21 cellular contexts compared by ENCODE assay signal in the genomic region with DNA sequence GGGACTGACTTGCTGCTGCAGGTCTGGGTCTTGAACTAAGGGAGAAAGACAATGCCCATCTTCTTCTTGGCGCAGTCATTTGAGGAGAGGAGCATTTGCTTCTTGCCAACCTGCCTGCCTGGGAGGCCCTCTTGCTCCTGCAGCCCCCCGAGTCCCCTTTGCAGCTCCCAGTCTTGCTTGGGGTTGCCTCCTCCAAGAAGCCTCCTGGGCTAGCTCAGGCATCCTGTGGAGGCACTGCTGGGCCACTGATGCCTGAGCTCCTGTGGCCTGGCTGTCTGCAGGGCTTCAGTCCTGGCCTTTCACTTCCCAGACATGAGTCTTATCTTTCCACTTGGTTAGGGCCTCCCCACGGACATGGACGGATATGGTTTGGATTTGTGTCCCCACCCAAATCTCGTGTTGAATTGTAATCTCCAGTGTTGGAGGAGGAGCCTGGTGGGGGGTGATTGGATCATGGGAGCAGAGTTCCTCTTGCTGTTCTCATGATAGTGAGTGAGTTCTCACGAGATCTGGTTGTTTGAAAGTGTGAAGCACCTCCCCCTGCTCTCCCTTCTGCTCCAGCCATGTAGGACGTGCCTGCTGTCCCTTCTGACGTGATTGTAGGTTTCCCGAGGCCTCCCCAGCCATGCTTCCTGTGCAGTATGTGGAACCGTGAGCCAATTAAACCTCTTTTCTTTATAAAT. TPM values are rescaled to one million over a fixed set of nuclear protein-coding genes. Genes with fewer than 3 reads are reported as not detected.
DNase-seq lines count a peak whose midpoint lies in the region; ATAC-seq and TF ChIP-seq lines count a peak whose summit lies in the region.
"Had no signal": no experiment of that assay in that cellular context is flagged by ENCODE, and none has a peak within 500 bp of the region (broad histone marks: within the 10 kb centered on the region; RNA-seq: fewer than 3 reads in every experiment).

No MANE protein-coding gene starts in this region.

- intact Hi-C loops in activated naive CD4-positive, alpha-beta T cell treated with anti-CD3 and anti-CD28 coated beads for 36 hours (cut with micrococcal nuclease), result no loop called here
- intact Hi-C loops in Caco-2 (cut with micrococcal nuclease; ENCODE audit: unreplicated experiment), result no loop called here

- BruUV-seq in Caco-2 (replicated peaks; lab: Mats Ljungman, UMichigan), result no TSS peak

- no peak overlapping the region for H3K27ac ChIP-seq in CD4-positive, CD25-positive, alpha-beta regulatory T cell (ENCODE audit: insufficient read depth, low read length, poor library complexity, severe bottlenecking)
- H3K27ac ChIP-seq: A549, GM23248 had no signal

- no peaks in the 10 kb centered on the region for H3K27me3 ChIP-seq in CD4-positive, CD25-positive, alpha-beta regulatory T cell (ENCODE audit: control insufficient read depth, insufficient read depth, low read length)
- no peaks in the 10 kb centered on the region for H3K27me3 ChIP-seq in Caco-2 (replicated peaks; ENCODE audit: control insufficient read depth, insufficient read depth, low read length)
- H3K27me3 ChIP-seq: MG63 had no signal

- no peak overlapping the region for H3K4me3 Mint-ChIP-seq in activated naive CD4-positive, alpha-beta T cell treated with anti-CD3 and anti-CD28 coated beads, Interleukin-2, amount 50 U/mL, for 24 hours
- no peak overlapping the region for H3K4me3 Mint-ChIP-seq in activated naive CD4-positive, alpha-beta T cell treated with anti-CD3 and anti-CD28 coated beads for 36 hours
- H3K4me3 Mint-ChIP-seq in CD4-positive, CD25-positive, alpha-beta regulatory T cell, result no peak overlapping the region
- H3K4me3 Mint-ChIP-seq in Caco-2 (ENCODE audit: unreplicated experiment), result no peak overlapping the region
- H3K4me3 Mint-ChIP-seq in glutamatergic neuron (ENCODE audit: unreplicated experiment), result no peak overlapping the region

- no peaks in the 10 kb centered on the region for H3K9me3 ChIP-seq in CD4-positive, CD25-positive, alpha-beta regulatory T cell (ENCODE audit: control insufficient read depth in 2 of 2, low read length in 2 of 2)
- peaks cover 10% of the 10 kb centered on the region; the same call in 1 of the 2 replicates for H3K9me3 ChIP-seq in Caco-2
- H3K9me3 ChIP-seq: MG63 had no signal

- H3K4me1 ChIP-seq in CD4-positive, CD25-positive, alpha-beta regulatory T cell (ENCODE audit: control insufficient read depth, insufficient read depth, low read length, poor library complexity, severe bottlenecking), result peaks cover 1% of the 10 kb centered on the region
- peaks cover 26% of the 10 kb centered on the region for H3K4me1 ChIP-seq in Caco-2

- TF ChIP-seq CTCF in Caco-2 (IDR thresholded peaks at IDR 0.05; ENCODE audit: insufficient read depth in 1 of 2, low read depth in 1 of 2, low read length in 1 of 2, severe bottlenecking in 1 of 2, unreplicated experiment in 1 of 2), result no peak
- TF ChIP-seq CTCF in glutamatergic neuron (IDR thresholded peaks at IDR 0.05; ENCODE audit: partially characterized antibody, unreplicated experiment), result no peak

- POLR2A ChIA-PET in Caco-2 (lab: Charles Lee), result no interaction called here

- no peak overlapping the region for H3K4me3 ChIP-seq in CD4-positive, CD25-positive, alpha-beta regulatory T cell (ENCODE audit: low read depth, low read length)
- H3K4me3 ChIP-seq in Caco-2 (ENCODE audit: low read depth, low read length), result no peak overlapping the region
- H3K4me3 ChIP-seq: A549, GM23248, HAP-1, MG63 had no signal

- CTCF ChIA-PET in activated naive CD4-positive, alpha-beta T cell treated with anti-CD3 and anti-CD28 coated beads for 36 hours (lab: Charles Lee), result interaction anchor here (0.6 to 1.2 kb wide), 4 partner anchors 15 to 251 kb away, joined by 3 to 4 read pairs (median 3); no protein-coding TSS in a partner anchor
- CTCF ChIA-PET in Caco-2 (lab: Charles Lee), result no interaction called here

- ATAC-seq in CD4-positive, CD25-positive, alpha-beta regulatory T cell (ENCODE audit: low read depth in 2 of 2), result no peak
- ATAC-seq: A549, PC-3 had no signal

- H3K27me3 Mint-ChIP-seq in activated naive CD4-positive, alpha-beta T cell treated with anti-CD3 and anti-CD28 coated beads, Interleukin-2, amount 50 U/mL, for 24 hours, result no peaks in the 10 kb centered on the region
- no peaks in the 10 kb centered on the region for H3K27me3 Mint-ChIP-seq in activated naive CD4-positive, alpha-beta T cell treated with anti-CD3 and anti-CD28 coated beads for 36 hours (ENCODE audit: low read depth)
- H3K27me3 Mint-ChIP-seq in CD4-positive, CD25-positive, alpha-beta regulatory T cell, result no peaks in the 10 kb centered on the region
- no peaks in the 10 kb centered on the region for H3K27me3 Mint-ChIP-seq in Caco-2 (ENCODE audit: insufficient read depth, unreplicated experiment)
- H3K27me3 Mint-ChIP-seq in glutamatergic neuron (ENCODE audit: unreplicated experiment), result peaks cover 2% of the 10 kb centered on the region

- DNase-seq in activated naive CD4-positive, alpha-beta T cell treated with anti-CD3 and anti-CD28 coated beads for 36 hours, result no peak
- DNase-seq in CD4-positive, CD25-positive, alpha-beta regulatory T cell, result no peak
- no peak for DNase-seq in Caco-2
- DNase-seq in glutamatergic neuron, result no peak
- no peak for DNase-seq in NCI-H2227 (lab: John Stamatoyannopoulos, UW; ENCODE audit: unreplicated experiment)
- no peak for DNase-seq in NCI-H1436 treated with DMSO at 0.1 percent for 48 hours (lab: John Stamatoyannopoulos, UW)
- DNase-seq in SIG-M5 treated with dmso at 0.1 percent for 504 hours (lab: John Stamatoyannopoulos, UW; ENCODE audit: unreplicated experiment), result no peak
- DNase-seq: DMS153, GDM1, GM23248, MG63, NCI-H1048, NCI-H1436, NCI-H2029, NCI-H526, PC-3, RPMI8226, SHP77 treated with DMSO at 0.1 percent for 48 hours had no signal

- H3K36me3 ChIP-seq in CD4-positive, CD25-positive, alpha-beta regulatory T cell (ENCODE audit: control insufficient read depth, insufficient read depth, low read length), result no peaks in the 10 kb centered on the region
- peaks cover 3% of the 10 kb centered on the region; the same call in 1 of the 2 replicates for H3K36me3 ChIP-seq in Caco-2 (ENCODE audit: control insufficient read depth, insufficient read depth, low read length)
- H3K36me3 ChIP-seq: HAP-1 had no signal

- H3K4me1 Mint-ChIP-seq in activated naive CD4-positive, alpha-beta T cell treated with anti-CD3 and anti-CD28 coated beads, Interleukin-2, amount 50 U/mL, for 24 hours, result peaks cover 68% of the 10 kb centered on the region
- H3K4me1 Mint-ChIP-seq in activated naive CD4-positive, alpha-beta T cell treated with anti-CD3 and anti-CD28 coated beads for 36 hours (ENCODE audit: low read depth), result peaks cover 58% of the 10 kb centered on the region
- H3K4me1 Mint-ChIP-seq in CD4-positive, CD25-positive, alpha-beta regulatory T cell, result peaks cover 7 to 74% (median 31%) of the 10 kb centered on the region in 4 donors
- H3K4me1 Mint-ChIP-seq in Caco-2 (ENCODE audit: low read depth, unreplicated experiment) (peaks cover 17% of the 10 kb centered on the region), glutamatergic neuron (ENCODE audit: low read depth, unreplicated experiment) (peaks cover 1% of the 10 kb centered on the region)

- H3K27ac Mint-ChIP-seq in activated naive CD4-positive, alpha-beta T cell treated with anti-CD3 and anti-CD28 coated beads, Interleukin-2, amount 50 U/mL, for 24 hours, result peak overlapping the region; percentile 33
- no peak overlapping the region for H3K27ac Mint-ChIP-seq in activated naive CD4-positive, alpha-beta T cell treated with anti-CD3 and anti-CD28 coated beads for 36 hours
- H3K27ac Mint-ChIP-seq in CD4-positive, CD25-positive, alpha-beta regulatory T cell, result peak overlapping the region; percentile 39 to 60 (median 48)
- peak overlapping the region; percentile 50 for H3K27ac Mint-ChIP-seq in Caco-2 (ENCODE audit: unreplicated experiment)
- peak overlapping the region; percentile 66 for H3K27ac Mint-ChIP-seq in glutamatergic neuron (ENCODE audit: unreplicated experiment)

- H3K9me3 Mint-ChIP-seq in activated naive CD4-positive, alpha-beta T cell treated with anti-CD3 and anti-CD28 coated beads, Interleukin-2, amount 50 U/mL, for 24 hours, result peaks cover 4% of the 10 kb centered on the region
- H3K9me3 Mint-ChIP-seq in activated naive CD4-positive, alpha-beta T cell treated with anti-CD3 and anti-CD28 coated beads for 36 hours, result peaks cover 3% of the 10 kb centered on the region
- H3K9me3 Mint-ChIP-seq in CD4-positive, CD25-positive, alpha-beta regulatory T cell, result no peaks in the 10 kb centered on the region
- H3K9me3 Mint-ChIP-seq in Caco-2 (ENCODE audit: unreplicated experiment), result peaks cover 11% of the 10 kb centered on the region
- peaks cover 5% of the 10 kb centered on the region for H3K9me3 Mint-ChIP-seq in glutamatergic neuron (ENCODE audit: unreplicated experiment)

- peaks cover 7% of the 10 kb centered on the region for H3K36me3 Mint-ChIP-seq in activated naive CD4-positive, alpha-beta T cell treated with anti-CD3 and anti-CD28 coated beads, Interleukin-2, amount 50 U/mL, for 24 hours
- peaks cover 22% of the 10 kb centered on the region for H3K36me3 Mint-ChIP-seq in activated naive CD4-positive, alpha-beta T cell treated with anti-CD3 and anti-CD28 coated beads for 36 hours (ENCODE audit: low read depth)
- H3K36me3 Mint-ChIP-seq in CD4-positive, CD25-positive, alpha-beta regulatory T cell, result peaks cover 23% of the 10 kb centered on the region
- H3K36me3 Mint-ChIP-seq in Caco-2 (ENCODE audit: insufficient read depth, unreplicated experiment) (peaks cover 7% of the 10 kb centered on the region), glutamatergic neuron (ENCODE audit: unreplicated experiment) (peaks cover 4% of the 10 kb centered on the region)

RNA-seq across cellular contexts. Expression of gene HPCAL1, which starts 17.3 kb away (rescaled TPM):
- total RNA-seq in activated naive CD4-positive, alpha-beta T cell treated with anti-CD3 and anti-CD28 coated beads for 36 hours, result 10 to 100 TPM; 71.4 to 73.8 TPM
- 33.8 TPM for total RNA-seq in CD4-positive, CD25-positive, alpha-beta regulatory T cell
- 10 to 100 TPM; 80.6 to 95.6 (median 87.7) TPM for polyA plus RNA-seq in CD4-positive, CD25-positive, alpha-beta regulatory T cell
- total RNA-seq in Caco-2 (2022) (26.3 and 26.9 TPM in 2 replicates), glutamatergic neuron (ENCODE audit: unreplicated experiment) (13.1 TPM)
